In genomic region chr9:7968642-7969041, GRCh38 we compare ENCODE assay signal across 3 cellular contexts.
"Had no signal": no experiment of that assay in that cellular context is flagged by ENCODE, and none has a peak within 500 bp of the region (broad histone marks: within the 10 kb centered on the region; RNA-seq: fewer than 3 reads in every experiment).

No MANE protein-coding gene starts in this region.

- H3K4me3 ChIP-seq: GM12878 had no signal

- DNase-seq: GDM1, GF-D8 had no signal

- ATAC-seq: GM12878 had no signal
